ENCODE assay signal across 14 cellular contexts in the genomic region with DNA sequence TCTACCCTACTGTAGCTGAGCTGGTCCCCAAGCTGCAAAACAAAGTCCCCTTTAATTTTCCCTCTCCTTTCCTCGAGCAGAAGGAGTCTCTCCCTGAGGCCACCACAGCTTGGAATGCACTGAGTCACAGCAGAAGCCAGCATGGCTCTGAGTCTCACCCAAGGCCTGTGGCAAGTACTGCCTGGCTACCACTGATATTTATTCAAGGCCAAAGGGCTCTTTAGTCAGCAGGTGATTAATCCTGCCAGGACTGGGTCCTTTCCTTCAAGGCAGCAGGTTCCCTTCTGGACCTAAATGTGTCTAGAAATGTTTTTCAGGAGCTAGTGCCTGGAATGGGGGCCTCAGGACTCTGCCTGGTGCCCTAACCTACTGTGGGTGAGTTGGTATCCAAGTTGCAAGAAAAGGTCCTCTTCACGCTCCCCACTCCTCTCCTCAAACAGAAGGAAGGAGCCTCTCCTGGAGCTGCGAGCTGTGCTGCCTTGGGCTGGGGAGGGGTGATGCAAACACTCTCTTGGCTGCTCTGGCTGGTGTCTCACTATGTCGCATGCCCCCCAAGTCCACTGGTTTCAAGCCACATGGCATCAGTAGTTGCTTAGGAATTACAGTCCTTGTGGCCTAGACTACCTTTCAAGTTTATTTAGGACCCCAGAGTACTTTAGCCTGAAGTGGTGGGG. TPM values are rescaled to one million over a fixed set of nuclear protein-coding genes. Genes with fewer than 3 reads are reported as not detected.
DNase-seq lines count a peak whose midpoint lies in the region; ATAC-seq, FAIRE-seq and TF ChIP-seq lines count a peak whose summit lies in the region.
"Had no signal": no experiment of that assay in that cellular context is flagged by ENCODE, and none has a peak within 500 bp of the region (broad histone marks: within the 10 kb centered on the region; RNA-seq: fewer than 3 reads in every experiment).

No MANE protein-coding gene starts in this region.

- BruUV-seq in HepG2 (replicated peaks; lab: Mats Ljungman, UMichigan), result no TSS peak

- no peak overlapping the region for H3K9ac ChIP-seq in HepG2 (ENCODE audit: insufficient read depth, low read depth, low read length)

- POLR2A ChIA-PET in HepG2 (lab: Yijun Ruan, JAX), result no interaction called here

- no peak for FAIRE-seq in HepG2 (lab: Jason Lieb, UNC)
- FAIRE-seq: GM12878 had no signal

- H3K4me2 ChIP-seq in HepG2 (ENCODE audit: low read depth, low read length), result no peak overlapping the region

- H3K4me3 ChIP-seq in HepG2 (replicated peaks in 1 of 3; ENCODE audit: insufficient read depth in 1 of 3, low read depth in 2 of 3, low read length in 3 of 3), result no peak overlapping the region
- no peak overlapping the region for H3K4me3 ChIP-seq in right lobe of liver
- H3K4me3 ChIP-seq in kidney epithelial cell (ENCODE audit: low read depth, low read length), result no peak overlapping the region
- H3K4me3 ChIP-seq: esophagus squamous epithelium, GM12878, upper lobe of left lung had no signal

- WGBS in HepG2 (ENCODE audit: low lambda C conversion rate), result 77% methylated on average over 4 of the region's 4 CpGs
- WGBS in right lobe of liver (ENCODE audit: insufficient coverage, low coverage, low lambda C conversion rate, missing lambda C conversion rate), result no CpG with 5 or more reads among the region's 4 CpGs

- no peak for TF ChIP-seq RAD21 in HepG2 (CRISPR knock-in tag; IDR thresholded peaks at IDR 0.05)

- H3K27me3 ChIP-seq in HepG2 (ENCODE audit: control insufficient read depth in 1 of 2, insufficient read depth in 2 of 2, low read length in 2 of 2), result no peaks in the 10 kb centered on the region
- H3K27me3 ChIP-seq in right lobe of liver, result no peaks in the 10 kb centered on the region
- no peaks in the 10 kb centered on the region for H3K27me3 ChIP-seq in kidney epithelial cell (ENCODE audit: control insufficient read depth, insufficient read depth, low read length)
- H3K27me3 ChIP-seq: esophagus squamous epithelium, upper lobe of left lung had no signal

- H3K27ac ChIP-seq in HepG2 (ENCODE audit: extremely low read length, insufficient read depth, low read length), result no peak overlapping the region
- no peak overlapping the region for H3K27ac ChIP-seq in right lobe of liver
- H3K27ac ChIP-seq: esophagus squamous epithelium, upper lobe of left lung had no signal

- TF ChIP-seq EP300 in HepG2 (IDR thresholded peaks at IDR 0.05; ENCODE audit: low read depth in 2 of 2, low read length in 2 of 2), result no peak
- no peak for TF ChIP-seq EP300 in HepG2 (CRISPR knock-in tag; IDR thresholded peaks at IDR 0.05; ENCODE audit: borderline replicate concordance)

- peak; percentile 68 for ATAC-seq in HepG2
- ATAC-seq in right lobe of liver, result no peak
- ATAC-seq in left lobe of liver, result no peak
- ATAC-seq: GM12878 had no signal

- H3K36me3 ChIP-seq in HepG2 (replicated peaks in 1 of 2; ENCODE audit: control insufficient read depth in 1 of 2, insufficient read depth in 2 of 2, low read length in 2 of 2), result no peaks in the 10 kb centered on the region
- H3K36me3 ChIP-seq in right lobe of liver, result no peaks in the 10 kb centered on the region
- H3K36me3 ChIP-seq in kidney epithelial cell (ENCODE audit: control insufficient read depth, insufficient read depth, low read length), result no peaks in the 10 kb centered on the region
- H3K36me3 ChIP-seq: esophagus squamous epithelium, upper lobe of left lung had no signal

- intact Hi-C loops in HepG2 (cut with micrococcal nuclease; ENCODE audit: unreplicated experiment), result no loop called here
- intact Hi-C loops in right lobe of liver (cut with DNase I), result no loop called here

- H3K4me1 ChIP-seq in HepG2 (ENCODE audit: insufficient read depth, low read length), result peaks cover 18% of the 10 kb centered on the region
- H3K4me1 ChIP-seq in right lobe of liver, result no peaks in the 10 kb centered on the region
- H3K4me1 ChIP-seq: upper lobe of left lung had no signal

- no peak for TF ChIP-seq CTCF in HepG2 (CRISPR knock-in tag; IDR thresholded peaks at IDR 0.05)
- TF ChIP-seq CTCF in right lobe of liver (IDR thresholded peaks at IDR 0.05), result no peak
- TF ChIP-seq CTCF in kidney epithelial cell (IDR thresholded peaks at IDR 0.05; ENCODE audit: insufficient read depth, low read length, poor library complexity, severe bottlenecking), result no peak

- CTCF ChIA-PET in HepG2 (lab: Yijun Ruan, JAX; ENCODE audit: low intra/inter-chr PET ratio, low total read pairs), result no interaction called here

- DNase-seq in HepG2 (ENCODE audit: low spot score) (no peak), right lobe of liver (no peak), astrocyte of the hippocampus (ENCODE audit: low read depth, low spot score) (peak; percentile 89), kidney epithelial cell (ENCODE audit: low read depth) (peak; percentile 88), iPS-NIHi7 (ENCODE audit: extremely low spot score) (no peak), NCI-H2081 (lab: John Stamatoyannopoulos, UW) (no peak), left lobe of liver (ENCODE audit: low spot score) (no peak), C1 segment of cervical spinal cord (lab: John Stamatoyannopoulos, UW) (no peak)
- DNase-seq: activated B cell treated with CpG ODN at 0.5 μM for 24 hours; activated naive CD4-positive, alpha-beta T cell treated with anti-CD3 and anti-CD28 coated beads, Interleukin-2, amount 50 U/mL, for 16 hours; esophagus squamous epithelium; stimulated activated CD4-positive, alpha-beta T cell treated with anti-CD3 and anti-CD28 coated beads, Interleukin-4, amount 100 ng/mL, for 4 hours; upper lobe of left lung had no signal

- TF ChIP-seq POLR2A in HepG2 (IDR thresholded peaks at IDR 0.05; ENCODE audit: insufficient read depth in 1 of 2, low read depth in 2 of 2, low read length in 2 of 2) (no peak), right lobe of liver (IDR thresholded peaks at IDR 0.05) (no peak)

- in situ Hi-C loops in HepG2 (cut with HindIII; ENCODE audit: extremely low pct_ligation_motif_present, low pct_unique_long_range_greater_than_20kb), result no loop called here

- no peak overlapping the region for H2AFZ ChIP-seq in HepG2 (ENCODE audit: low read length)

- H4K20me1 ChIP-seq in HepG2 (ENCODE audit: insufficient read depth, low read length), result no peaks in the 10 kb centered on the region

- no peaks in the 10 kb centered on the region for H3K79me2 ChIP-seq in HepG2 (ENCODE audit: insufficient read depth, low read length)

- peaks cover 8% of the 10 kb centered on the region for H3K9me3 ChIP-seq in HepG2 (ENCODE audit: low read length)
- peaks cover 0 to 6% (median 0%) of the 10 kb centered on the region in 4 donors for H3K9me3 ChIP-seq in right lobe of liver

TF ChIP-seq in HepG2, 621 proteins besides CTCF, POLR2A, EP300 and RAD21 (continues in another document):
- TF ChIP-seq ZEB1 (IDR thresholded peaks at IDR 0.05; ENCODE audit: insufficient replicate concordance, low read depth) (no peak), HES4 (CRISPR knock-in tag; IDR thresholded peaks at IDR 0.05; ENCODE audit: borderline replicate concordance) (0 out of 2 replicates have a peak, but pooled peaks have one; percentile 31), ZNF660 (CRISPR knock-in tag; IDR thresholded peaks at IDR 0.05; ENCODE audit: borderline replicate concordance, low read depth) (no peak), ZNF563 (CRISPR knock-in tag; IDR thresholded peaks at IDR 0.05) (peak; percentile 49; the same call in 1 of the 2 replicates), ZNF703 (CRISPR knock-in tag; IDR thresholded peaks at IDR 0.05; ENCODE audit: borderline replicate concordance) (no peak)
- TF ChIP-seq, protein P1, sequence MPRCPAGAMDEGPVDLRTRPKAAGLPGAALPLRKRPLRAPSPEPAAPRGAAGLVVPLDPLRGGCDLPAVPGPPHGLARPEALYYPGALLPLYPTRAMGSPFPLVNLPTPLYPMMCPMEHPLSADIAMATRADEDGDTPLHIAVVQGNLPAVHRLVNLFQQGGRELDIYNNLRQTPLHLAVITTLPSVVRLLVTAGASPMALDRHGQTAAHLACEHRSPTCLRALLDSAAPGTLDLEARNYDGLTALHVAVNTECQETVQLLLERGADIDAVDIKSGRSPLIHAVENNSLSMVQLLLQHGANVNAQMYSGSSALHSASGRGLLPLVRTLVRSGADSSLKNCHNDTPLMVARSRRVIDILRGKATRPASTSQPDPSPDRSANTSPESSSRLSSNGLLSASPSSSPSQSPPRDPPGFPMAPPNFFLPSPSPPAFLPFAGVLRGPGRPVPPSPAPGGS (CRISPR knock-in tag; IDR thresholded peaks at IDR 0.05), result 0 out of 2 replicates have a peak, but pooled peaks have one; percentile 23

RNA-seq across cellular contexts. Expression of a gene that starts 53.4 kb away (rescaled TPM):
- total RNA-seq in HepG2 (2016; rRNA removed; fragmentation: Illumina TruSeq; extraction: Trizol) (not detected in 2 replicates), right lobe of liver (1 to 10 TPM in 1 of 6 experiments, under 1 TPM in 5; 0.16 to 1.6 (median 0.46) TPM), kidney epithelial cell (not detected in 2 replicates), left lobe of liver (1.5 TPM)
- total RNA-seq in HepG2 (2016; cell fraction: cytosol; rRNA removed; fragmentation: Illumina TruSeq; extraction: Trizol; ENCODE audit: low read depth), result not detected in 2 replicates
- not detected in 2 replicates for total RNA-seq in HepG2 (2016; cell fraction: insoluble cytoplasmic fraction; rRNA removed; fragmentation: Illumina TruSeq; extraction: Trizol)
- total RNA-seq in HepG2 (2016; cell fraction: membrane; rRNA removed; fragmentation: Illumina TruSeq; extraction: Trizol), result 0.03 TPM in 1 of 2 replicates, not detected in the other
- not detected in 2 replicates for total RNA-seq in HepG2 (2016; cell fraction: nucleus; rRNA removed; fragmentation: Illumina TruSeq; extraction: Trizol)
- polyA plus RNA-seq in HepG2 (2011; rRNA removed), result not detected in 2 replicates
- polyA plus RNA-seq in HepG2 (2011; cell fraction: cytosol; rRNA removed), result 0.03 TPM in 2 replicates
- polyA plus RNA-seq in HepG2 (2011; cell fraction: nucleus; rRNA removed), result not detected in 2 replicates
- not detected in 2 replicates for polyA plus RNA-seq in HepG2 (2012)
- polyA plus RNA-seq in HepG2 (2016; cell fraction: cytosol; fragmentation: Illumina TruSeq; extraction: Trizol; ENCODE audit: low read depth), result not detected in 2 replicates
- polyA plus RNA-seq in HepG2 (2016; cell fraction: insoluble cytoplasmic fraction; fragmentation: Illumina TruSeq; extraction: Trizol; ENCODE audit: low read depth), result not detected in 2 replicates
- not detected in 2 replicates for polyA plus RNA-seq in HepG2 (2016; cell fraction: membrane; fragmentation: Illumina TruSeq; extraction: Trizol; ENCODE audit: low read depth)
- polyA plus RNA-seq in HepG2 (2016; cell fraction: nucleus; fragmentation: Illumina TruSeq; extraction: Trizol; ENCODE audit: insufficient read depth, low read depth), result not detected in 2 replicates
- polyA minus RNA-seq in HepG2 (2011; rRNA and poly(A)+ RNA removed; ENCODE audit: low replicate concordance), result not detected in 2 replicates
- not detected in 2 replicates for polyA minus RNA-seq in HepG2 (2011; cell fraction: cytosol; rRNA and poly(A)+ RNA removed)
- not detected in 2 replicates for polyA minus RNA-seq in HepG2 (2011; cell fraction: nucleus; rRNA and poly(A)+ RNA removed)
- total RNA-seq: activated B cell treated with CpG ODN at 0.5 μM for 24 hours had no signal

Comparison
In these comparisons a context has a peak if more than half of its experiments do, and no peak if none do; other contexts are left out.
1. DNase-seq: peak in astrocyte of the hippocampus (single experiment) and kidney epithelial cell (single experiment); none in HepG2 (single experiment), right lobe of liver (0 of 3), iPS-NIHi7 (single experiment), NCI-H2081 (0 of 2), left lobe of liver (single experiment) and C1 segment of cervical spinal cord (0 of 14).